9 cellular contexts compared by ENCODE assay signal in genomic region chr1:202586018-202586821, GRCh38.
DNase-seq lines count a peak whose midpoint lies in the region; ATAC-seq and FAIRE-seq lines count a peak whose summit lies in the region.
"Had no signal": no experiment of that assay in that cellular context is flagged by ENCODE, and none has a peak within 500 bp of the region (broad histone marks: within the 10 kb centered on the region; RNA-seq: fewer than 3 reads in every experiment).

No MANE protein-coding gene starts in this region.

- peak; percentile 46 for FAIRE-seq in GM18507 (lab: Jason Lieb, UNC)

- ATAC-seq in GM19023 (IDR thresholded peaks at IDR 0.05; ENCODE audit: unreplicated experiment) = no peak
- no peak for ATAC-seq in HG03045 (IDR thresholded peaks at IDR 0.05; ENCODE audit: unreplicated experiment)
- ATAC-seq in HG03196 (IDR thresholded peaks at IDR 0.05; ENCODE audit: unreplicated experiment) = no peak

- H3K27me3 ChIP-seq in esophagus (ENCODE audit: control insufficient read depth in 1 of 2, insufficient read depth in 2 of 2, low read length in 2 of 2) = no peaks in the 10 kb centered on the region
- H3K27me3 ChIP-seq in rectal smooth muscle tissue (ENCODE audit: control insufficient read depth, insufficient read depth, low read length) = no peaks in the 10 kb centered on the region

- no peaks in the 10 kb centered on the region for H3K9me3 ChIP-seq in esophagus (ENCODE audit: control insufficient read depth in 2 of 2, insufficient read depth in 1 of 2, low read depth in 1 of 2, low read length in 1 of 2)
- H3K9me3 ChIP-seq: HAP-1 had no signal

- peak; percentile 25 for DNase-seq in GM18507 (ENCODE audit: extremely low spot score, insufficient read length, low read depth)
- DNase-seq in NCI-H345 treated with DMSO at 0.1 percent for 48 hours (lab: John Stamatoyannopoulos, UW; ENCODE audit: unreplicated experiment) = peak; percentile 7
- DNase-seq in stimulated activated CD8-positive, alpha-beta memory T cell treated with anti-CD3 and anti-CD28 coated beads, Interleukin-4, amount 100 ng/mL, for 48 hours = no peak

- H3K36me3 ChIP-seq in esophagus (ENCODE audit: control insufficient read depth in 2 of 2, insufficient read depth in 2 of 2, low read length in 1 of 2) = no peaks in the 10 kb centered on the region
- peaks cover 7% of the 10 kb centered on the region for H3K36me3 ChIP-seq in rectal smooth muscle tissue (ENCODE audit: control insufficient read depth, insufficient read depth, low read length)
- H3K36me3 ChIP-seq: HAP-1 had no signal

- H3K4me1 ChIP-seq in esophagus (ENCODE audit: control insufficient read depth in 2 of 2, insufficient read depth in 2 of 2, low read length in 1 of 2) = peaks cover 2 to 11% of the 10 kb centered on the region in 2 donors
- H3K4me1 ChIP-seq in rectal smooth muscle tissue (ENCODE audit: control insufficient read depth, insufficient read depth, low read length) = peaks cover 48% of the 10 kb centered on the region
- H3K4me1 ChIP-seq: HAP-1 had no signal

- WGBS in esophagus, 2 donors = 58 to 61% methylated on average over 4 of the region's 4 CpGs

- no peak overlapping the region for H3K9ac ChIP-seq in rectal smooth muscle tissue (ENCODE audit: low read length)

- H3K4me3 ChIP-seq in esophagus (ENCODE audit: low read depth in 1 of 2, low read length in 2 of 2) (no peak overlapping the region), rectal smooth muscle tissue (ENCODE audit: low read length) (no peak overlapping the region)
- H3K4me3 ChIP-seq: HAP-1 had no signal

- peak overlapping the region; percentile 51 to 69 for H3K27ac ChIP-seq in esophagus (ENCODE audit: low read depth in 2 of 2, low read length in 1 of 2)
- peak overlapping the region; percentile 73 for H3K27ac ChIP-seq in rectal smooth muscle tissue (ENCODE audit: low read depth, low read length)
